In the genomic region with DNA sequence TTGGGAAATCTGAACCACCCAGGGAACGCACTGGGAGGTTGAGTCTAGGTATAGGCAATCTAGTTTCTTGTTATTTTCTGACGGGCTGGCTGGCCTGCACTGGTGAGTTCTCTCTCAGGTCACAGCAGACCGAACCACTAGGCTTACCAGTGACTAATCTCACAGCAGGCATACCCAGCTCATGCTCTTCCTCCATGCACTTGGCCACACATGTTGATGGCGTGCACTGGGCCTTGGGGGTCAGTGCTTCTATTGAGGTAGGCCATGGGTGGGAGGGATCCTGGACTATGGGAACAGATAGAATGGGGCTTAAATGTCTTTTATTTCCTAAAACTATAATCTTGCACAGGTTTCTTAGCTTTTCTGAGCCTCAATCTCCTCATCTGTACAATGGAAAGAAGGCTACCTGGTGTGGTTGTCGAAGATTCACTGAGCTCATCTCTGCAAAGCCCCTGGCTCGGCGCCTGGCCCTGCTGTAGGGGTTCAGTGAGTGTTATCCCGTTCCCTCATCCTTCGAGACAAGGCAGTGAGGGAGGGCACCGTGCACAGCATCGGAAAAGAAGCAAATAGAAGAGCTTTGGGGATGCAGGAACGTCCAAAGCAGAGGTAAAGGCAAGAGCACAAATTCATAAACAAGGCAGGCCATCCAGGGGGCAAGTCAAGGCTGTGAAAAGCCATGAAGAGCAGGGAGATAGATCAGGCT, we compare ENCODE assay signal across 10 cellular contexts. TPM values are rescaled to one million over a fixed set of nuclear protein-coding genes. Genes with fewer than 3 reads are reported as not detected.
DNase-seq lines count a peak whose midpoint lies in the region; ATAC-seq and TF ChIP-seq lines count a peak whose summit lies in the region.
"Had no signal": no experiment of that assay in that cellular context is flagged by ENCODE, and none has a peak within 500 bp of the region (broad histone marks: within the 10 kb centered on the region; RNA-seq: fewer than 3 reads in every experiment).

No MANE protein-coding gene starts in this region.

- H3K36me3 Mint-ChIP-seq in activated T-helper 2 cell treated with anti-CD3 and anti-CD28 coated beads, Interferon-gamma antibody, Interleukin-2, Interleukin-4, amounts not matched to agents 10 μg/mL and 5 μg/mL and 100 μg/mL, durations not matched to agents 14 hours and 24 hours and 36 hours (ENCODE audit: low read depth), result peaks cover 14% of the 10 kb centered on the region

- intact Hi-C loops in left ventricle myocardium superior (cut with micrococcal nuclease), result no loop called here
- intact Hi-C loops in activated T-helper 2 cell treated with anti-CD3 and anti-CD28 coated beads, Interferon-gamma antibody, Interleukin-2, Interleukin-4, amounts not matched to agents 10 μg/mL and 5 μg/mL and 100 μg/mL, durations not matched to agents 14 hours and 24 hours and 36 hours (cut with micrococcal nuclease), result no loop called here

- DNase-seq in cardiac muscle cell (ENCODE audit: low read depth in 1 of 2, low spot score in 1 of 2) (no peak), left ventricle myocardium superior (no peak), amniotic epithelial cell (ENCODE audit: low read depth) (peak; percentile 12), kidney tubule cell (ENCODE audit: low spot score) (peak; percentile 55), NCI-H510A treated with DMSO at 0.1 percent for 48 hours (lab: John Stamatoyannopoulos, UW) (no peak)
- no peak for DNase-seq in stimulated activated CD4-positive, alpha-beta T cell treated with anti-CD3 and anti-CD28 coated beads, Interleukin-4, amount 100 ng/mL, for 1 hour
- no peak for DNase-seq in activated T-helper 2 cell treated with anti-CD3 and anti-CD28 coated beads, Interferon-gamma antibody, Interleukin-2, Interleukin-4, amounts not matched to agents 10 μg/mL and 5 μg/mL and 100 μg/mL, durations not matched to agents 14 hours and 24 hours and 36 hours (ENCODE audit: low spot score)
- DNase-seq: activated CD4-positive, alpha-beta T cell treated with anti-CD3 and anti-CD28 coated beads, Interleukin-2, amount 50 U/mL, for 48 hours had no signal

- ATAC-seq in left ventricle myocardium superior (no peak), GM21529 (IDR thresholded peaks at IDR 0.05; ENCODE audit: unreplicated experiment) (no peak)

- H3K27ac Mint-ChIP-seq in activated T-helper 2 cell treated with anti-CD3 and anti-CD28 coated beads, Interferon-gamma antibody, Interleukin-2, Interleukin-4, amounts not matched to agents 10 μg/mL and 5 μg/mL and 100 μg/mL, durations not matched to agents 14 hours and 24 hours and 36 hours, result no peak overlapping the region

- TF ChIP-seq CTCF in cardiac muscle cell (IDR thresholded peaks at IDR 0.05; ENCODE audit: low read depth, low read length), result no peak

- peak overlapping the region; percentile 34 for H3K27ac ChIP-seq in cardiac muscle cell

- peaks cover 32% of the 10 kb centered on the region for H3K4me1 ChIP-seq in cardiac muscle cell (ENCODE audit: low read depth)

- H3K27me3 ChIP-seq in cardiac muscle cell, result no peaks in the 10 kb centered on the region

- no peak overlapping the region for H3K4me3 ChIP-seq in cardiac muscle cell
- H3K4me3 ChIP-seq: smooth muscle cell had no signal

- H3K4me1 Mint-ChIP-seq in activated T-helper 2 cell treated with anti-CD3 and anti-CD28 coated beads, Interferon-gamma antibody, Interleukin-2, Interleukin-4, amounts not matched to agents 10 μg/mL and 5 μg/mL and 100 μg/mL, durations not matched to agents 14 hours and 24 hours and 36 hours (ENCODE audit: low read depth), result peaks cover 4% of the 10 kb centered on the region

- no peak overlapping the region for H3K4me3 Mint-ChIP-seq in activated T-helper 2 cell treated with anti-CD3 and anti-CD28 coated beads, Interferon-gamma antibody, Interleukin-2, Interleukin-4, amounts not matched to agents 10 μg/mL and 5 μg/mL and 100 μg/mL, durations not matched to agents 14 hours and 24 hours and 36 hours (ENCODE audit: low read depth)

- no peaks in the 10 kb centered on the region for H3K9me3 ChIP-seq in cardiac muscle cell (ENCODE audit: low read depth)

- no peaks in the 10 kb centered on the region for H3K27me3 Mint-ChIP-seq in activated T-helper 2 cell treated with anti-CD3 and anti-CD28 coated beads, Interferon-gamma antibody, Interleukin-2, Interleukin-4, amounts not matched to agents 10 μg/mL and 5 μg/mL and 100 μg/mL, durations not matched to agents 14 hours and 24 hours and 36 hours (ENCODE audit: low read depth)

- no peaks in the 10 kb centered on the region for H3K9me3 Mint-ChIP-seq in activated T-helper 2 cell treated with anti-CD3 and anti-CD28 coated beads, Interferon-gamma antibody, Interleukin-2, Interleukin-4, amounts not matched to agents 10 μg/mL and 5 μg/mL and 100 μg/mL, durations not matched to agents 14 hours and 24 hours and 36 hours

- no peaks in the 10 kb centered on the region for H3K36me3 ChIP-seq in cardiac muscle cell

RNA-seq across cellular contexts. Expression of gene ATG16L1, which starts 41.3 kb away (rescaled TPM):
- total RNA-seq in cardiac muscle cell (27.7 and 36.1 TPM in 2 replicates), left ventricle myocardium superior (18.4 TPM)
- 16.5 and 18.5 TPM in 2 replicates for polyA plus RNA-seq in cardiac muscle cell
- 33.5 and 35.5 TPM in 2 replicates for total RNA-seq in activated T-helper 2 cell treated with anti-CD3 and anti-CD28 coated beads, Interferon-gamma antibody, Interleukin-2, Interleukin-4, amounts not matched to agents 10 μg/mL and 5 μg/mL and 100 μg/mL, durations not matched to agents 14 hours and 24 hours and 36 hours

Comparison
In these comparisons a context has a peak if more than half of its experiments do, and no peak if none do; other contexts are left out.
1. DNase-seq: peak in amniotic epithelial cell (single experiment) and kidney tubule cell (single experiment); none in cardiac muscle cell (0 of 2), left ventricle myocardium superior (single experiment), stimulated activated CD4-positive, alpha-beta T cell treated with anti-CD3 and anti-CD28 coated beads, Interleukin-4, amount 100 ng/mL, for 1 hour (single experiment), activated T-helper 2 cell treated with anti-CD3 and anti-CD28 coated beads, Interferon-gamma antibody, Interleukin-2, Interleukin-4, amounts not matched to agents 10 μg/mL and 5 μg/mL and 100 μg/mL, durations not matched to agents 14 hours and 24 hours and 36 hours (single experiment) and NCI-H510A treated with DMSO at 0.1 percent for 48 hours (single experiment).